Comparison of ENCODE assay signal across 18 cellular contexts in the genomic region with DNA sequence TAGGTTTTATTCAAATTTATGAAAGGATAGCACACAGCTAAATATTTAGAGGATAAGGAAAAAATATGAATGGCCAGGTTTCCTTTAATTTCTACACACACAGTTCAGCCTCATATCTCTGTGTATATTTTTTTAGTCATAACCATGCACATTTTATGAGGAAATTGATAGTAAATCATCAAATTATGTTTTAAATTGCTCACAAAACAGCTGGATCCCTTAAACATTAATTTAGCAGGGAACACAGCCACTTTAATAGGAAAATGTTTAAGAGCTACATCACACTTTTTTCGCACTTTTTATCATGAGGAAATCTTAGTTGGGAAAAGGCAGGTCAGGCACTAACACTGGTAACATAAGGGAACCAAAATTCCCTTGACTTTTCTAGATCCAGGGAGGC.
DNase-seq lines count a peak whose midpoint lies in the region; ATAC-seq and TF ChIP-seq lines count a peak whose summit lies in the region.
"Had no signal": no experiment of that assay in that cellular context is flagged by ENCODE, and none has a peak within 500 bp of the region (broad histone marks: within the 10 kb centered on the region; RNA-seq: fewer than 3 reads in every experiment).

No MANE protein-coding gene starts in this region.

- H3K18ac ChIP-seq in IMR-90 (ENCODE audit: low read depth, low read length): no peak overlapping the region
- peak overlapping the region in 1 of 2 experiments; percentile 65 for H3K18ac ChIP-seq in mesenchymal stem cell (ENCODE audit: low read depth in 1 of 2, low read length in 2 of 2)

- H3K4me2 ChIP-seq in IMR-90 (ENCODE audit: low read depth, low read length): no peak overlapping the region
- no peak overlapping the region for H3K4me2 ChIP-seq in mesenchymal stem cell (ENCODE audit: low read length, poor library complexity, severe bottlenecking)

- H3K9me1 ChIP-seq in IMR-90 (ENCODE audit: insufficient read depth, low read length): no peaks in the 10 kb centered on the region

- H2AK5ac ChIP-seq in IMR-90 (ENCODE audit: low read depth, low read length) (no peak overlapping the region), mesenchymal stem cell (ENCODE audit: low read length, severe bottlenecking) (no peak overlapping the region)

- H2BK20ac ChIP-seq in IMR-90 (ENCODE audit: low read depth, low read length): peak overlapping the region; percentile 62; the same call in 1 of the 2 replicates

- no TSS peak for BruUV-seq in IMR-90 (replicated peaks; lab: Mats Ljungman, UMichigan)

- H3K9me3 Mint-ChIP-seq in mesothelial cell of epicardium: peaks cover 6% of the 10 kb centered on the region
- H3K9me3 Mint-ChIP-seq: H9 had no signal

- H3K27me3 ChIP-seq in IMR-90 (ENCODE audit: control insufficient read depth, insufficient read depth, low read length): no peaks in the 10 kb centered on the region
- H3K27me3 ChIP-seq in mesenchymal stem cell (ENCODE audit: control insufficient read depth in 1 of 2, insufficient read depth in 1 of 2, low read length in 2 of 2): no peaks in the 10 kb centered on the region
- H3K27me3 ChIP-seq in stomach: no peaks in the 10 kb centered on the region
- no peaks in the 10 kb centered on the region for H3K27me3 ChIP-seq in vagina
- no peaks in the 10 kb centered on the region for H3K27me3 ChIP-seq in gastrocnemius medialis

- dilution Hi-C loops in IMR-90 (cut with HindIII; ENCODE audit: low sequenced_read_pairs, unreplicated experiment): no loop called here

- no peak for ATAC-seq in IMR-90 (ENCODE audit: low read depth)
- no peak for ATAC-seq in gastrocnemius medialis
- ATAC-seq: HepG2 had no signal

- H3K36me3 ChIP-seq in IMR-90 (ENCODE audit: control insufficient read depth, insufficient read depth, low read length) (no peaks in the 10 kb centered on the region), mesenchymal stem cell (ENCODE audit: control insufficient read depth in 1 of 2, insufficient read depth in 2 of 2, low read depth in 1 of 2, low read length in 2 of 2) (peaks cover 0 to 2% of the 10 kb centered on the region in 2 experiments), stomach (no peaks in the 10 kb centered on the region), vagina (no peaks in the 10 kb centered on the region), gastrocnemius medialis (no peaks in the 10 kb centered on the region)

- TF ChIP-seq POLR2A in IMR-90 (IDR thresholded peaks at IDR 0.05; ENCODE audit: low read depth, low read length) (no peak), stomach (IDR thresholded peaks at IDR 0.05) (no peak), vagina (IDR thresholded peaks at IDR 0.05) (no peak), gastrocnemius medialis (IDR thresholded peaks at IDR 0.05) (no peak)

- H3K79me1 ChIP-seq in IMR-90 (ENCODE audit: low read depth in 1 of 2, low read length in 2 of 2): no peaks in the 10 kb centered on the region
- no peaks in the 10 kb centered on the region for H3K79me1 ChIP-seq in mesenchymal stem cell (replicated peaks; ENCODE audit: low read length, poor library complexity, severe bottlenecking)

- H3K27ac ChIP-seq in IMR-90 (ENCODE audit: insufficient read depth, low read length) (no peak overlapping the region), mesenchymal stem cell (ENCODE audit: low read length, poor library complexity, severe bottlenecking) (no peak overlapping the region), stomach (peak overlapping the region in 3 of 5 donors; percentile 41 to 63 (median 45)), vagina (peak overlapping the region; percentile 76), RWPE1 (no peak overlapping the region), gastrocnemius medialis (peak overlapping the region in 1 of 4 donors; percentile 24)
- H3K27ac ChIP-seq: C4-2B had no signal

- H3K4me1 ChIP-seq in IMR-90 (ENCODE audit: control insufficient read depth, insufficient read depth, low read length) (peaks cover 4% of the 10 kb centered on the region; the same call in 1 of the 2 replicates), mesenchymal stem cell (ENCODE audit: control insufficient read depth, insufficient read depth, low read depth, low read length) (no peaks in the 10 kb centered on the region), stomach (peaks cover 0 to 4% (median 0%) of the 10 kb centered on the region in 4 donors), vagina (peaks cover 11% of the 10 kb centered on the region), gastrocnemius medialis (no peaks in the 10 kb centered on the region)

- no peak overlapping the region for H3K27ac Mint-ChIP-seq in mesothelial cell of epicardium
- H3K27ac Mint-ChIP-seq: CD4-positive, alpha-beta T cell; H9 had no signal

- in situ Hi-C loops in IMR-90 (cut with MboI; ENCODE audit: low sequenced_read_pairs) (no loop called here), gastrocnemius medialis (cut with MboI; ENCODE audit: low sequenced_read_pairs in 4 of 4) (no loop called here)

- intact Hi-C loops in IMR-90 (cut with micrococcal nuclease): loop anchor here (5.0 kb wide), 1 partner anchor 286 kb away; no protein-coding TSS in a partner anchor
- intact Hi-C loops in stomach (cut with DNase I; ENCODE audit: low total_unique reads): no loop called here
- intact Hi-C loops in vagina (cut with DNase I): no loop called here
- intact Hi-C loops in gastrocnemius medialis (cut with DNase I; ENCODE audit: low total_unique reads): no loop called here

- H4K5ac ChIP-seq in IMR-90 (ENCODE audit: low read depth, low read length): peak overlapping the region; percentile 15; the same call in 1 of the 2 replicates

- no peaks in the 10 kb centered on the region for H4K20me1 ChIP-seq in IMR-90 (ENCODE audit: insufficient read depth, low read length)

- H3K4ac ChIP-seq in IMR-90 (ENCODE audit: low read depth, low read length): no peak overlapping the region
- no peak overlapping the region for H3K4ac ChIP-seq in mesenchymal stem cell (ENCODE audit: low read depth in 1 of 2, low read length in 2 of 2)

- no peak overlapping the region for H3K14ac ChIP-seq in IMR-90 (replicated peaks; ENCODE audit: low read depth, low read length)
- no peak overlapping the region for H3K14ac ChIP-seq in mesenchymal stem cell (ENCODE audit: low read length in 2 of 2)

- no peak for TF ChIP-seq EP300 in stomach (IDR thresholded peaks at IDR 0.05)

- DNase-seq in IMR-90 (no peak), mesenchymal stem cell (no peak), stomach (no peak), vagina (ENCODE audit: extremely low spot score in 2 of 2) (no peak), RWPE1 (ENCODE audit: low spot score) (no peak), gastrocnemius medialis (no peak), mesothelial cell of epicardium (ENCODE audit: low spot score in 2 of 2, unreplicated experiment in 2 of 2) (no peak), GM10248 (ENCODE audit: extremely low spot score) (no peak)
- DNase-seq: AML-193; CD4-positive, alpha-beta T cell; DMS153; DMS79; GDM1; GOT3; H9; KG1 had no signal

- H3K4me3 ChIP-seq in IMR-90 (ENCODE audit: insufficient read depth, low read depth, low read length) (no peak overlapping the region), mesenchymal stem cell (ENCODE audit: insufficient read depth in 1 of 2, low read depth in 1 of 2, low read length in 2 of 2) (no peak overlapping the region), stomach (no peak overlapping the region), vagina (no peak overlapping the region), gastrocnemius medialis (no peak overlapping the region)

- H3K4me1 Mint-ChIP-seq in mesothelial cell of epicardium: peaks cover 14% of the 10 kb centered on the region
- H3K4me1 Mint-ChIP-seq: H9 had no signal

- POLR2A ChIA-PET in IMR-90 (lab: Charles Lee; ENCODE audit: unreplicated experiment): no interaction called here
- POLR2A ChIA-PET in RWPE1 (lab: Yijun Ruan, JAX; ENCODE audit: low non-redundant PET): no interaction called here
- POLR2A ChIA-PET in GM10248 (lab: Yijun Ruan, JAX): no interaction called here

- CTCF ChIA-PET in IMR-90 (lab: Yijun Ruan, JAX): no interaction called here
- CTCF ChIA-PET in RWPE1 (lab: Yijun Ruan, JAX): no interaction called here
- CTCF ChIA-PET in GM10248 (lab: Yijun Ruan, JAX): no interaction called here

- H2BK15ac ChIP-seq in IMR-90 (ENCODE audit: low read depth, low read length) (no peak overlapping the region), mesenchymal stem cell (ENCODE audit: low read depth, poor library complexity, severe bottlenecking) (no peak overlapping the region)

- H3K4me3 Mint-ChIP-seq in mesothelial cell of epicardium: no peak overlapping the region
- H3K4me3 Mint-ChIP-seq: CD4-positive, alpha-beta T cell; H9 had no signal

- H2AFZ ChIP-seq in IMR-90 (replicated peaks; ENCODE audit: low read length, poor library complexity): no peak overlapping the region
- H2AFZ ChIP-seq in mesenchymal stem cell (ENCODE audit: low read depth, low read length): no peak overlapping the region

- 100% methylated on average over 1 of the region's 1 CpG; no CpG with 5 or more reads in 1 of the 2 experiments for WGBS in IMR-90 (ENCODE audit: extremely low coverage in 2 of 2, insufficient read length in 1 of 2), 2 experiments
- WGBS in mesenchymal stem cell: 92% methylated on average over 1 of the region's 1 CpG
- WGBS in stomach, 5 donors: 67 to 83% (median 71%) methylated on average over 1 of the region's 1 CpG

- H2BK5ac ChIP-seq in IMR-90 (ENCODE audit: low read depth, low read length, poor library complexity, severe bottlenecking) (no peak overlapping the region), mesenchymal stem cell (ENCODE audit: low read depth, low read length, poor library complexity, severe bottlenecking) (no peak overlapping the region)

- H3K9ac ChIP-seq in IMR-90 (ENCODE audit: low read depth, low read length): no peak overlapping the region
- H3K9ac ChIP-seq in mesenchymal stem cell (ENCODE audit: low read length): peak overlapping the region; percentile 80

- H2BK120ac ChIP-seq in IMR-90 (ENCODE audit: low read depth, low read length) (no peak overlapping the region), mesenchymal stem cell (ENCODE audit: low read depth, low read length) (no peak overlapping the region)

- H3K36me3 Mint-ChIP-seq in mesothelial cell of epicardium: no peaks in the 10 kb centered on the region

- H2BK12ac ChIP-seq in mesenchymal stem cell (ENCODE audit: low read length in 2 of 2): peak overlapping the region in 1 of 2 experiments; percentile 31

- no peak overlapping the region for H3K56ac ChIP-seq in IMR-90 (ENCODE audit: extremely low read depth, insufficient read depth, low read length)

- H3K23ac ChIP-seq in IMR-90 (ENCODE audit: low read depth, low read length) (no peak overlapping the region), mesenchymal stem cell (ENCODE audit: low read length in 2 of 2) (no peak overlapping the region)

- no peak overlapping the region for H4K91ac ChIP-seq in IMR-90 (ENCODE audit: insufficient read depth, low read depth, low read length)
- H4K91ac ChIP-seq in mesenchymal stem cell (ENCODE audit: low read length): no peak overlapping the region

- H3K9me3 ChIP-seq in IMR-90 (ENCODE audit: control insufficient read depth, insufficient read depth, low read length) (no peaks in the 10 kb centered on the region), mesenchymal stem cell (ENCODE audit: control insufficient read depth, low read length) (no peaks in the 10 kb centered on the region), stomach (no peaks in the 10 kb centered on the region), vagina (no peaks in the 10 kb centered on the region), gastrocnemius medialis (no peaks in the 10 kb centered on the region)

- TF ChIP-seq CTCF in IMR-90 (conservative IDR thresholded peaks at IDR 0.05; ENCODE audit: low read depth, low read length) (no peak), stomach (IDR thresholded peaks at IDR 0.05) (no peak), vagina (IDR thresholded peaks at IDR 0.05) (no peak), RWPE1 (conservative IDR thresholded peaks at IDR 0.05; ENCODE audit: low read depth) (no peak), gastrocnemius medialis (IDR thresholded peaks at IDR 0.05 in 4 of 5, conservative IDR thresholded peaks at IDR 0.05 in 1 of 5) (no peak), mesothelial cell of epicardium (IDR thresholded peaks at IDR 0.05; ENCODE audit: unreplicated experiment) (no peak), GM10248 (IDR thresholded peaks at IDR 0.05; ENCODE audit: control extremely low read depth, extremely low read depth, low read depth, missing control alignments) (no peak)

- TF ChIP-seq RAD21 in IMR-90 (IDR thresholded peaks at IDR 0.05; ENCODE audit: low read length): no peak

- H4K8ac ChIP-seq in IMR-90 (ENCODE audit: low read depth in 2 of 2, low read length in 2 of 2) (no peak overlapping the region), mesenchymal stem cell (ENCODE audit: low read length) (no peak overlapping the region)

- H2AK9ac ChIP-seq in IMR-90 (replicated peaks; ENCODE audit: low read depth, low read length, poor library complexity): no peak overlapping the region

- H3K27me3 Mint-ChIP-seq in mesothelial cell of epicardium (ENCODE audit: low read depth): no peaks in the 10 kb centered on the region
- H3K27me3 Mint-ChIP-seq: CD4-positive, alpha-beta T cell had no signal

Comparison
In these comparisons a context has a peak if more than half of its experiments do, and no peak if none do; other contexts are left out.
1. H3K27ac ChIP-seq: peak in stomach (3 of 5) and vagina (single experiment); none in IMR-90 (single experiment), mesenchymal stem cell (single experiment) and RWPE1 (single experiment).